8 cellular contexts compared by ENCODE assay signal in genomic region chr9:111621895-111622480, GRCh38. TPM values are rescaled to one million over a fixed set of nuclear protein-coding genes. Genes with fewer than 3 reads are reported as not detected.
DNase-seq lines count a peak whose midpoint lies in the region; ATAC-seq and TF ChIP-seq lines count a peak whose summit lies in the region.

No MANE protein-coding gene starts in this region.

- H3K27ac ChIP-seq in heart right ventricle (no peak overlapping the region), spleen (no peak overlapping the region)

- WGBS in heart right ventricle, 2 donors: 35 to 36% methylated on average over 2 of the region's 2 CpGs
- WGBS in spleen, 5 donors: 23 to 47% (median 36%) methylated on average over 2 of the region's 2 CpGs

- intact Hi-C loops in activated CD8-positive, alpha-beta T cell treated with anti-CD3 and anti-CD28 coated beads for 36 hours (cut with micrococcal nuclease): no loop called here
- intact Hi-C loops in heart right ventricle (cut with DNase I): loop anchor here in 1 of 10 donors (2.0 kb wide), 1 partner anchor 25 kb away; no protein-coding TSS in a partner anchor
- intact Hi-C loops in spleen (cut with DNase I; ENCODE audit: low total_unique reads): no loop called here

- no peaks in the 10 kb centered on the region for H3K36me3 Mint-ChIP-seq in activated CD8-positive, alpha-beta T cell treated with anti-CD3 and anti-CD28 coated beads for 36 hours (ENCODE audit: low read depth)

- no peak for TF ChIP-seq POLR2A in spleen (IDR thresholded peaks at IDR 0.05)

- H3K36me3 ChIP-seq in heart right ventricle: no peaks in the 10 kb centered on the region
- no peaks in the 10 kb centered on the region for H3K36me3 ChIP-seq in spleen

- peak; percentile 73 for ATAC-seq in activated CD8-positive, alpha-beta T cell treated with anti-CD3 and anti-CD28 coated beads for 36 hours
- peak in 6 of 8 donors; percentile 56 to 77 (median 70) for ATAC-seq in heart right ventricle
- ATAC-seq in HG02973 (IDR thresholded peaks at IDR 0.05; ENCODE audit: unreplicated experiment): no peak

- no peaks in the 10 kb centered on the region for H3K4me1 Mint-ChIP-seq in activated CD8-positive, alpha-beta T cell treated with anti-CD3 and anti-CD28 coated beads for 36 hours (ENCODE audit: low read depth)

- H3K27me3 ChIP-seq in heart right ventricle (no peaks in the 10 kb centered on the region), spleen (replicated peaks in 1 of 7) (peaks cover 0 to 8% (median 0%) of the 10 kb centered on the region in 7 donors)

- peaks cover 6% of the 10 kb centered on the region for H3K27me3 Mint-ChIP-seq in activated CD8-positive, alpha-beta T cell treated with anti-CD3 and anti-CD28 coated beads for 36 hours

- TF ChIP-seq CTCF in activated CD8-positive, alpha-beta T cell treated with anti-CD3 and anti-CD28 coated beads for 36 hours (IDR thresholded peaks at IDR 0.05): peak; percentile 73
- TF ChIP-seq CTCF in heart right ventricle (IDR thresholded peaks at IDR 0.05): peak; percentile 42 to 87 (median 75)
- TF ChIP-seq CTCF in spleen (IDR thresholded peaks at IDR 0.05 in 8 of 11, conservative IDR thresholded peaks at IDR 0.05 in 3 of 11): peak in 7 of 11 experiments; percentile 31 to 76 (median 46)

- DNase-seq in activated CD4-positive, alpha-beta T cell treated with anti-CD3 and anti-CD28 coated beads for 48 hours: peak; percentile 50
- DNase-seq in activated CD4-positive, alpha-beta T cell treated with anti-CD3 and anti-CD28 coated beads for 4 hours: no peak
- peak; percentile 68 for DNase-seq in HT-29 (ENCODE audit: low spot score)
- DNase-seq in activated CD8-positive, alpha-beta T cell treated with anti-CD3 and anti-CD28 coated beads for 36 hours: peak; percentile 52
- DNase-seq in heart right ventricle: peak in 1 of 2 donors; percentile 14
- DNase-seq in spleen: no peak
- no peak for DNase-seq in DMS153 (lab: John Stamatoyannopoulos, UW)

- H3K27ac Mint-ChIP-seq in activated CD8-positive, alpha-beta T cell treated with anti-CD3 and anti-CD28 coated beads for 36 hours: no peak overlapping the region

- H3K4me3 ChIP-seq in heart right ventricle: no peak overlapping the region
- no peak overlapping the region for H3K4me3 ChIP-seq in spleen

- POLR2A ChIA-PET in activated CD8-positive, alpha-beta T cell treated with anti-CD3 and anti-CD28 coated beads for 36 hours (lab: Charles Lee): no interaction called here

- peaks cover 0 to 13% (median 0%) of the 10 kb centered on the region in 9 donors for H3K4me1 ChIP-seq in heart right ventricle
- no peaks in the 10 kb centered on the region for H3K4me1 ChIP-seq in spleen

- CTCF ChIA-PET in activated CD8-positive, alpha-beta T cell treated with anti-CD3 and anti-CD28 coated beads for 36 hours (lab: Charles Lee): interaction anchor here (0.7 to 1.8 kb wide), 14 partner anchors 9 to 138 kb away, joined by 3 to 25 read pairs (median 3); partner anchors contain the start of genes DNAJC25, ECPAS and ZNF483

- H3K4me3 Mint-ChIP-seq in activated CD8-positive, alpha-beta T cell treated with anti-CD3 and anti-CD28 coated beads for 36 hours: no peak overlapping the region

- H3K9me3 Mint-ChIP-seq in activated CD8-positive, alpha-beta T cell treated with anti-CD3 and anti-CD28 coated beads for 36 hours: no peaks in the 10 kb centered on the region

- H3K9me3 ChIP-seq in heart right ventricle (no peaks in the 10 kb centered on the region), spleen (no peaks in the 10 kb centered on the region)

RNA-seq across cellular contexts. Expression of gene DNAJC25, which starts 9.1 kb away (rescaled TPM):
- total RNA-seq in HT-29 (2014; rRNA removed; shearing (Covaris generic)): 4.7 and 7.7 TPM in 2 replicates
- total RNA-seq in activated CD8-positive, alpha-beta T cell treated with anti-CD3 and anti-CD28 coated beads for 36 hours: 10 to 100 TPM in 1 of 2 experiments, 1 to 10 TPM in 1; 9.6 to 11.0 TPM
- 1 to 10 TPM; 3.8 to 9.3 (median 4.9) TPM for total RNA-seq in heart right ventricle
- 1 to 10 TPM; 6.5 to 7.8 TPM for polyA plus RNA-seq in heart right ventricle
- 1 to 10 TPM; 3.3 to 6.0 (median 4.1) TPM for total RNA-seq in spleen
- polyA plus RNA-seq in spleen: 1 to 10 TPM; 3.1 to 3.4 (median 3.3) TPM

RNA-seq across cellular contexts. Expression of gene PTGR1, which starts 22.5 kb away (rescaled TPM):
- 39.8 and 41.3 TPM in 2 replicates for total RNA-seq in HT-29 (2014; rRNA removed; shearing (Covaris generic))
- 1 to 10 TPM; 1.7 to 1.8 TPM for total RNA-seq in activated CD8-positive, alpha-beta T cell treated with anti-CD3 and anti-CD28 coated beads for 36 hours
- total RNA-seq in heart right ventricle: 10 to 100 TPM; 27.4 to 55.8 (median 44.2) TPM
- polyA plus RNA-seq in heart right ventricle: 10 to 100 TPM; 10.4 to 22.0 TPM
- 10 to 100 TPM in 4 of 7 donors, 1 to 10 TPM in 3; 7.1 to 14.6 (median 11.8) TPM for total RNA-seq in spleen
- 1 to 10 TPM; 2.8 to 4.1 (median 3.2) TPM for polyA plus RNA-seq in spleen

RNA-seq across cellular contexts. Expression of gene GNG10, which starts 39.4 kb away (rescaled TPM):
- total RNA-seq in HT-29 (2014; rRNA removed; shearing (Covaris generic)): 8.6 and 13.7 TPM in 2 replicates
- total RNA-seq in activated CD8-positive, alpha-beta T cell treated with anti-CD3 and anti-CD28 coated beads for 36 hours: 10 to 100 TPM; 14.3 to 17.2 TPM
- 10 to 100 TPM; 24.5 to 34.3 (median 26.6) TPM for total RNA-seq in heart right ventricle
- 10 to 100 TPM; 25.3 to 26.3 TPM for polyA plus RNA-seq in heart right ventricle
- 100 to 1,000 TPM in 1 of 7 donors, 10 to 100 TPM in 6; 34.5 to 141 (median 59.5) TPM for total RNA-seq in spleen
- 10 to 100 TPM; 34.0 to 63.6 (median 45.7) TPM for polyA plus RNA-seq in spleen

Comparison
In these comparisons a context has a peak if more than half of its experiments do, and no peak if none do; other contexts are left out.
1. DNase-seq: peak in activated CD4-positive, alpha-beta T cell treated with anti-CD3 and anti-CD28 coated beads for 48 hours (single experiment), HT-29 (single experiment) and activated CD8-positive, alpha-beta T cell treated with anti-CD3 and anti-CD28 coated beads for 36 hours (single experiment); none in activated CD4-positive, alpha-beta T cell treated with anti-CD3 and anti-CD28 coated beads for 4 hours (0 of 2), spleen (single experiment) and DMS153 (single experiment).
2. Peak in every context shown above with its lines, with median percentiles within 50 percentile points of each other: CTCF ChIP-seq.